1 cellular context compared by ENCODE assay signal in genomic region chr13:102948006-102948405, GRCh38.
TF ChIP-seq lines count a peak whose summit lies in the region.

No MANE protein-coding gene starts in this region.

TF ChIP-seq in GM12878, 131 proteins besides CTCF, POLR2A, EP300 and RAD21 (continued from another document):
- TF ChIP-seq REST (IDR thresholded peaks at IDR 0.05; ENCODE audit: low read depth, low read length) = no peak
- TF ChIP-seq RFX5 (IDR thresholded peaks at IDR 0.05; ENCODE audit: low read depth, low read length) = no peak
- TF ChIP-seq ZBED1 (IDR thresholded peaks at IDR 0.05; ENCODE audit: borderline replicate concordance) = no peak
- TF ChIP-seq MYB (IDR thresholded peaks at IDR 0.05; ENCODE audit: borderline replicate concordance, low read depth, low read length) = no peak
- no peak for TF ChIP-seq FOXK2 (IDR thresholded peaks at IDR 0.05)
- no peak for TF ChIP-seq PAX8 (IDR thresholded peaks at IDR 0.05)
- no peak for TF ChIP-seq SRF (IDR thresholded peaks at IDR 0.05; ENCODE audit: low read depth in 2 of 2, low read length in 2 of 2)
- TF ChIP-seq PRDM15 (CRISPR knock-in tag; IDR thresholded peaks at IDR 0.05) = no peak
- no peak for TF ChIP-seq ZNF622 (IDR thresholded peaks at IDR 0.05)
- TF ChIP-seq GATAD2B (conservative IDR thresholded peaks at IDR 0.05; ENCODE audit: low read depth) = no peak
- no peak for TF ChIP-seq MAX (IDR thresholded peaks at IDR 0.05; ENCODE audit: low read depth, low read length)
- TF ChIP-seq SUPT20H (IDR thresholded peaks at IDR 0.05; ENCODE audit: borderline replicate concordance, control insufficient read depth, low read depth, low read length) = no peak
